In genomic region chr1:53431725-53432306, GRCh38 we compare ENCODE assay signal across 18 cellular contexts. TPM values are rescaled to one million over a fixed set of nuclear protein-coding genes. Genes with fewer than 3 reads are reported as not detected.
DNase-seq lines count a peak whose midpoint lies in the region; ATAC-seq and TF ChIP-seq lines count a peak whose summit lies in the region.
"Had no signal": no experiment of that assay in that cellular context is flagged by ENCODE, and none has a peak within 500 bp of the region (broad histone marks: within the 10 kb centered on the region; RNA-seq: fewer than 3 reads in every experiment).

No MANE protein-coding gene starts in this region.

- peak overlapping the region; percentile 1 to 65 (median 2) for H3K27ac Mint-ChIP-seq in CD4-positive, CD25-positive, alpha-beta regulatory T cell
- no peak overlapping the region for H3K27ac Mint-ChIP-seq in T-helper 2 cell treated with Interferon-gamma antibody and Interleukin-4, amounts not matched to agents 5 μg/mL and 100 μg/mL, for 36 hours
- peak overlapping the region; percentile 85 for H3K27ac Mint-ChIP-seq in endodermal cell

- 62% methylated on average over 2 of the region's 3 CpGs; no CpG with 5 or more reads in 1 of the 2 experiments for WGBS in endodermal cell (ENCODE audit: insufficient coverage in 1 of 2, insufficient read length in 1 of 2), 2 experiments
- 41 to 48% methylated on average over 3 of the region's 3 CpGs for WGBS in heart right ventricle, 2 donors

- H3K36me3 Mint-ChIP-seq in CD4-positive, CD25-positive, alpha-beta regulatory T cell: no peaks in the 10 kb centered on the region
- H3K36me3 Mint-ChIP-seq in T-helper 2 cell treated with Interferon-gamma antibody and Interleukin-4, amounts not matched to agents 5 μg/mL and 100 μg/mL, for 36 hours (ENCODE audit: low read depth): no peaks in the 10 kb centered on the region
- H3K36me3 Mint-ChIP-seq in endodermal cell (ENCODE audit: low read depth): peaks cover 18% of the 10 kb centered on the region

- DNase-seq in CD4-positive, CD25-positive, alpha-beta regulatory T cell: peak in 1 of 3 donors; percentile 10
- DNase-seq in T-helper 2 cell treated with Interferon-gamma antibody and Interleukin-4, amounts not matched to agents 5 μg/mL and 100 μg/mL, for 36 hours (ENCODE audit: low spot score): no peak
- DNase-seq in endodermal cell: no peak
- no peak for DNase-seq in GM19238 (ENCODE audit: insufficient read length, low spot score)
- DNase-seq in heart right ventricle: no peak
- DNase-seq: HCEC 1CT, Kasumi-1, NCI-H187, NCI-H446, NCI-H69, SHP77, SK-N-SH had no signal

- peaks cover 2% of the 10 kb centered on the region for H3K27me3 ChIP-seq in CD4-positive, CD25-positive, alpha-beta regulatory T cell (ENCODE audit: control insufficient read depth, insufficient read depth, low read length)
- no peaks in the 10 kb centered on the region for H3K27me3 ChIP-seq in HUES48 (ENCODE audit: control insufficient read depth, insufficient read depth, low read length)
- H3K27me3 ChIP-seq in endodermal cell (ENCODE audit: control insufficient read depth, insufficient read depth, low read length, poor library complexity, severe bottlenecking): no peaks in the 10 kb centered on the region
- H3K27me3 ChIP-seq in heart right ventricle: peaks cover 0 to 43% (median 34%) of the 10 kb centered on the region in 7 donors
- H3K27me3 ChIP-seq: BLaER1 had no signal

- no peaks in the 10 kb centered on the region for H3K9me3 ChIP-seq in CD4-positive, CD25-positive, alpha-beta regulatory T cell (ENCODE audit: control insufficient read depth in 2 of 2, low read length in 2 of 2)
- H3K9me3 ChIP-seq in HUES48 (ENCODE audit: control insufficient read depth, insufficient read depth, low read length): peaks cover 40% of the 10 kb centered on the region
- H3K9me3 ChIP-seq in endodermal cell (ENCODE audit: control insufficient read depth, low read length): peaks cover 34% of the 10 kb centered on the region
- no peaks in the 10 kb centered on the region for H3K9me3 ChIP-seq in heart right ventricle
- H3K9me3 ChIP-seq: BLaER1, SK-N-SH had no signal

- H3K36me3 ChIP-seq in CD4-positive, CD25-positive, alpha-beta regulatory T cell (ENCODE audit: control insufficient read depth, insufficient read depth, low read length): no peaks in the 10 kb centered on the region
- H3K36me3 ChIP-seq in HUES48 (ENCODE audit: control insufficient read depth, insufficient read depth, low read length) (no peaks in the 10 kb centered on the region), endodermal cell (ENCODE audit: control insufficient read depth, insufficient read depth, low read length) (no peaks in the 10 kb centered on the region), heart right ventricle (no peaks in the 10 kb centered on the region)
- H3K36me3 ChIP-seq: BLaER1 had no signal

- H3K27ac ChIP-seq in CD4-positive, CD25-positive, alpha-beta regulatory T cell (ENCODE audit: insufficient read depth, low read length, poor library complexity, severe bottlenecking): no peak overlapping the region
- H3K27ac ChIP-seq in HUES48 (ENCODE audit: low read depth, low read length) (peak overlapping the region; percentile 96), endodermal cell (ENCODE audit: low read depth, low read length) (no peak overlapping the region), heart right ventricle (no peak overlapping the region)
- H3K27ac ChIP-seq: BLaER1 had no signal

- ATAC-seq in CD4-positive, CD25-positive, alpha-beta regulatory T cell (ENCODE audit: low read depth in 2 of 2): peak in 1 of 2 donors; percentile 37
- ATAC-seq in GM18870 (IDR thresholded peaks at IDR 0.05; ENCODE audit: unreplicated experiment) (no peak), heart right ventricle (no peak), GM18511 (IDR thresholded peaks at IDR 0.05; ENCODE audit: unreplicated experiment) (no peak)

- H3K9me3 Mint-ChIP-seq in CD4-positive, CD25-positive, alpha-beta regulatory T cell: peaks cover 0 to 3% (median 0%) of the 10 kb centered on the region in 7 donors
- H3K9me3 Mint-ChIP-seq in T-helper 2 cell treated with Interferon-gamma antibody and Interleukin-4, amounts not matched to agents 5 μg/mL and 100 μg/mL, for 36 hours: no peaks in the 10 kb centered on the region
- H3K9me3 Mint-ChIP-seq in endodermal cell: peaks cover 33% of the 10 kb centered on the region

- H3K4me3 Mint-ChIP-seq in CD4-positive, CD25-positive, alpha-beta regulatory T cell: peak overlapping the region in 1 of 4 donors; percentile 14
- H3K4me3 Mint-ChIP-seq in T-helper 2 cell treated with Interferon-gamma antibody and Interleukin-4, amounts not matched to agents 5 μg/mL and 100 μg/mL, for 36 hours: peak overlapping the region; percentile 6
- no peak overlapping the region for H3K4me3 Mint-ChIP-seq in endodermal cell

- H3K27me3 Mint-ChIP-seq in CD4-positive, CD25-positive, alpha-beta regulatory T cell: peaks cover 22% of the 10 kb centered on the region
- peaks cover 20% of the 10 kb centered on the region for H3K27me3 Mint-ChIP-seq in T-helper 2 cell treated with Interferon-gamma antibody and Interleukin-4, amounts not matched to agents 5 μg/mL and 100 μg/mL, for 36 hours (ENCODE audit: low read depth)
- H3K27me3 Mint-ChIP-seq in endodermal cell (ENCODE audit: insufficient read depth): no peaks in the 10 kb centered on the region

- H3K9ac ChIP-seq in HUES48 (ENCODE audit: low read depth, low read length): peak overlapping the region; percentile 37; the same call in 1 of the 2 replicates
- H3K9ac ChIP-seq in endodermal cell (ENCODE audit: extremely low read depth, low read length, poor library complexity, severe bottlenecking): peak overlapping the region; percentile 69
- H3K9ac ChIP-seq: BLaER1, SK-N-SH had no signal

- peaks cover 5% of the 10 kb centered on the region for H3K4me1 ChIP-seq in CD4-positive, CD25-positive, alpha-beta regulatory T cell (ENCODE audit: control insufficient read depth, insufficient read depth, low read length, poor library complexity, severe bottlenecking)
- peaks cover 24% of the 10 kb centered on the region for H3K4me1 ChIP-seq in HUES48 (ENCODE audit: control insufficient read depth, insufficient read depth, low read length)
- H3K4me1 ChIP-seq in endodermal cell (ENCODE audit: control insufficient read depth, insufficient read depth, low read length): peaks cover 16% of the 10 kb centered on the region
- H3K4me1 ChIP-seq in heart right ventricle: no peaks in the 10 kb centered on the region
- H3K4me1 ChIP-seq: BLaER1 had no signal

- peak overlapping the region; percentile 38 for H3K4me3 ChIP-seq in CD4-positive, CD25-positive, alpha-beta regulatory T cell (ENCODE audit: low read depth, low read length)
- no peak overlapping the region for H3K4me3 ChIP-seq in HUES48 (ENCODE audit: low read depth, low read length)
- peak overlapping the region; percentile 8 for H3K4me3 ChIP-seq in endodermal cell (ENCODE audit: low read length)
- H3K4me3 ChIP-seq in heart right ventricle: no peak overlapping the region
- H3K4me3 ChIP-seq: BLaER1 had no signal

- intact Hi-C loops in heart right ventricle (cut with DNase I): no loop called here

- peaks cover 6 to 16% (median 11%) of the 10 kb centered on the region in 4 donors for H3K4me1 Mint-ChIP-seq in CD4-positive, CD25-positive, alpha-beta regulatory T cell
- H3K4me1 Mint-ChIP-seq in T-helper 2 cell treated with Interferon-gamma antibody and Interleukin-4, amounts not matched to agents 5 μg/mL and 100 μg/mL, for 36 hours (ENCODE audit: low read depth): peaks cover 6% of the 10 kb centered on the region
- peaks cover 53% of the 10 kb centered on the region for H3K4me1 Mint-ChIP-seq in endodermal cell

- TF ChIP-seq CTCF in endodermal cell (conservative IDR thresholded peaks at IDR 0.05): no peak
- TF ChIP-seq CTCF in heart right ventricle (IDR thresholded peaks at IDR 0.05): no peak

RNA-seq across cellular contexts. Expression of gene DMRTB1, which starts 27.4 kb away (rescaled TPM):
- not detected for total RNA-seq in CD4-positive, CD25-positive, alpha-beta regulatory T cell
- not detected for polyA plus RNA-seq in CD4-positive, CD25-positive, alpha-beta regulatory T cell
- total RNA-seq in endodermal cell (not detected), heart right ventricle (not detected)
- not detected for polyA plus RNA-seq in endodermal cell (2013, experiment 1 of 2)
- polyA plus RNA-seq in endodermal cell (2013, experiment 2 of 2): not detected
- not detected for polyA plus RNA-seq in heart right ventricle
- total RNA-seq: A172, Daoy had no signal
- polyA plus RNA-seq: SK-N-SH had no signal

Comparison
In these comparisons a context has a peak if more than half of its experiments do, and no peak if none do; other contexts are left out.
1. H3K4me3 ChIP-seq: peak in CD4-positive, CD25-positive, alpha-beta regulatory T cell (single experiment) and endodermal cell (single experiment); none in HUES48 (single experiment) and heart right ventricle (0 of 10).